In genomic region chr17:19874256-19874655, GRCh38 we compare ENCODE assay signal across 17 cellular contexts.
"Had no signal": no experiment of that assay in that cellular context is flagged by ENCODE, and none has a peak within 500 bp of the region (broad histone marks: within the 10 kb centered on the region; RNA-seq: fewer than 3 reads in every experiment).

No MANE protein-coding gene starts in this region.

- H3K4me3 ChIP-seq: heart left ventricle, spleen, stomach, thoracic aorta, transverse colon had no signal

- H3K27ac Mint-ChIP-seq: mesothelial cell of epicardium had no signal

- H3K4me3 Mint-ChIP-seq: central memory CD8-positive, alpha-beta T cell; mesothelial cell of epicardium had no signal

- H3K9me3 Mint-ChIP-seq: central memory CD8-positive, alpha-beta T cell; mesothelial cell of epicardium had no signal

- H3K27me3 ChIP-seq: heart left ventricle, spleen, transverse colon had no signal

- H3K27me3 Mint-ChIP-seq: central memory CD8-positive, alpha-beta T cell had no signal

- ATAC-seq: heart left ventricle, left lobe of liver, sciatic nerve had no signal

- H3K36me3 ChIP-seq: heart left ventricle, spleen, stomach, thoracic aorta, transverse colon had no signal

- H3K4me1 ChIP-seq: stomach, transverse colon had no signal

- H3K36me3 Mint-ChIP-seq: mesothelial cell of epicardium had no signal

- DNase-seq: foreskin melanocyte; heart left ventricle; hypothalamus; kidney glomerular epithelial cell; posterior cingulate gyrus; stimulated activated CD4-positive, alpha-beta T cell treated with anti-CD3 and anti-CD28 coated beads, Interleukin-2, amount 100 ng/mL, for 24 hours; stimulated activated CD4-positive, alpha-beta T cell treated with anti-CD3 and anti-CD28 coated beads, Interleukin-4, amount 100 ng/mL, for 4 hours; stimulated activated naive CD4-positive, alpha-beta T cell; stomach; substantia nigra; transverse colon had no signal

- H3K27ac ChIP-seq: heart left ventricle, stomach, thoracic aorta, transverse colon had no signal

- H3K9me3 ChIP-seq: heart left ventricle, spleen, stomach, thoracic aorta, transverse colon had no signal

- H3K4me1 Mint-ChIP-seq: mesothelial cell of epicardium had no signal
